Comparison of ENCODE assay signal across 8 cellular contexts in genomic region chr3:35965908-35966307, GRCh38.
A peak's percentile ranks its signal among the peaks of the same experiment; 100 is the strongest.
DNase-seq lines count a peak whose midpoint lies in the region; ATAC-seq, FAIRE-seq and TF ChIP-seq lines count a peak whose summit lies in the region.

No MANE protein-coding gene starts in this region.

- H3F3A ChIP-seq in neural progenitor cell (ENCODE audit: low read depth) = no peaks in the 10 kb centered on the region

- ATAC-seq in GM18873 (IDR thresholded peaks at IDR 0.05; ENCODE audit: low FRiP score, unreplicated experiment) = no peak
- ATAC-seq in GM21381 (IDR thresholded peaks at IDR 0.05; ENCODE audit: unreplicated experiment) = no peak

- intact Hi-C loops in colonic mucosa (cut with DNase I) = loop anchor here (5.0 kb wide), 1 partner anchor 736 kb away; no protein-coding TSS in a partner anchor

- no peak overlapping the region for H3K27ac ChIP-seq in coronary artery
- no peak overlapping the region for H3K27ac ChIP-seq in neural progenitor cell
- no peak overlapping the region for H3K27ac ChIP-seq in colonic mucosa

- H3K27me3 Mint-ChIP-seq in neural progenitor cell (ENCODE audit: insufficient read depth, low read depth) = no peaks in the 10 kb centered on the region

- no peak overlapping the region for H3K27ac Mint-ChIP-seq in neural progenitor cell

- H3K79me2 ChIP-seq in neural progenitor cell (ENCODE audit: low read depth) = no peaks in the 10 kb centered on the region

- no peaks in the 10 kb centered on the region for H3K4me1 Mint-ChIP-seq in neural progenitor cell

- TF ChIP-seq CTCF in coronary artery (IDR thresholded peaks at IDR 0.05) (peak; percentile 33), neural progenitor cell (IDR thresholded peaks at IDR 0.05) (peak; percentile 70), colonic mucosa (IDR thresholded peaks at IDR 0.05) (no peak)

- no peak overlapping the region for H3K4me2 ChIP-seq in neural progenitor cell

- no peak overlapping the region for H3K4me3 Mint-ChIP-seq in neural progenitor cell

- DNase-seq in AML-193 (lab: John Stamatoyannopoulos, UW) (peak; percentile 23 to 48), GM19239 (ENCODE audit: insufficient read length, low spot score) (peak; percentile 1), NCI-H526 treated with DMSO at 0.1 percent for 48 hours (lab: John Stamatoyannopoulos, UW) (peak; percentile 16), coronary artery (ENCODE audit: low spot score) (no peak), neural progenitor cell (ENCODE audit: low spot score) (peak; percentile 47), colonic mucosa (no peak)

- no peaks in the 10 kb centered on the region for H3K4me1 ChIP-seq in neural progenitor cell
- H3K4me1 ChIP-seq in colonic mucosa = no peaks in the 10 kb centered on the region

- H2AFZ ChIP-seq in neural progenitor cell (replicated peaks) = no peak overlapping the region

- no peaks in the 10 kb centered on the region for H3K9me3 Mint-ChIP-seq in neural progenitor cell

- H3K9ac ChIP-seq in neural progenitor cell = no peak overlapping the region
- no peak overlapping the region for H3K9ac ChIP-seq in colonic mucosa (ENCODE audit: low read depth in 2 of 2, low read length in 2 of 2)

- H3K4me3 ChIP-seq in coronary artery = no peak overlapping the region
- no peak overlapping the region for H3K4me3 ChIP-seq in neural progenitor cell
- no peak overlapping the region for H3K4me3 ChIP-seq in colonic mucosa

- no peaks in the 10 kb centered on the region for H3K36me3 ChIP-seq in neural progenitor cell
- H3K36me3 ChIP-seq in colonic mucosa = no peaks in the 10 kb centered on the region

- no peaks in the 10 kb centered on the region for H4K20me1 ChIP-seq in neural progenitor cell (ENCODE audit: low read depth)

- no peaks in the 10 kb centered on the region for H3K9me3 ChIP-seq in neural progenitor cell (ENCODE audit: low read depth)
- no peaks in the 10 kb centered on the region for H3K9me3 ChIP-seq in colonic mucosa

- no peak for FAIRE-seq in GM19239 (lab: Jason Lieb, UNC)

- H3K27me3 ChIP-seq in neural progenitor cell (no peaks in the 10 kb centered on the region), colonic mucosa (no peaks in the 10 kb centered on the region)

- H3K36me3 Mint-ChIP-seq in neural progenitor cell = no peaks in the 10 kb centered on the region

Comparison
In these comparisons a context has a peak if more than half of its experiments do, and no peak if none do; other contexts are left out.
1. DNase-seq: peak in AML-193 (2 of 2), GM19239 (single experiment), NCI-H526 treated with DMSO at 0.1 percent for 48 hours (single experiment) and neural progenitor cell (single experiment); none in coronary artery (single experiment) and colonic mucosa (single experiment).